ENCODE assay signal across 8 cellular contexts in the genomic region with DNA sequence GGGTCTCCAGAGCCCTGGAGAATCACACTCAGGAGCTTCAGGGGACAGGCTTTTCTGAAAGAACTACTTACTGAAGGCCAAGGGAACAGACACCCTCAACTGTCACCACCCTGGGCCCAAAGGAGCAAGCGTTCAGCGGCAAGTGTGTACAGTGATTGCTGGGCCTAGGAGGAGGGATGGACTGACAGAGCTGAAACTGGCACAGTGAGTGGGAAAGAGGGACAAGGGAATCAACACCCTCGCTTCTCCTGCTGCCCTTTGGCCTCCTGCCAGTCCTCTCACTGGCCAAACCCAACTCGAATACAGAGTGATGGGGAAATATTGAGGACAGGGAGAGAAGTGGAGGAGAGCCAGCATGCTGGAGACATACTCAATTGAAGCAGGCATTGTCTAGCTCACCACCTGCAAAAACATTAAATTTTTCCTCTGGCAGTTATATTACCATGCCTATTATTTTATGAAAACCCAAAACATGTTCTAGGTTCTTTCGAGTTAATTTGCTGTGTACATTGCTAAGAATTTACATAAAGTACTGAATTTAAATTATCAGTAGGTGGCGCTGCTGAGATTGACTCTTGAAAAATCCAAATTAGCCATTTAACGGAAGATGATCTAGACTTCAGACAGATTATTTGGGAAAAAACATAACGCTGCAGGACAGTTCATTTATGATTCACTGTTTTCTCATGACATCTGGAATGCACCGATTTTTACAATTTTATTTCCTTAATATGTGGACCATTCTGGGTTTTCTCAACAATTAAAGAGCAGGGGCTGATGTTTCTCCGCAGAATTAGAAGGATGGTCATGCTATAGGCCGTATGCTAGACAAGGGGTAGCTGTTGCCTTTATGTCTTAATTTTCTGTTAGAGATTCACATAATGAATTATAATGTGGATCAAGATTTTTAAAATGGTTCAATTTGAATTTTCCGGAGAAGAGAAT. TPM values are rescaled to one million over a fixed set of nuclear protein-coding genes. Genes with fewer than 3 reads are reported as not detected.
DNase-seq lines count a peak whose midpoint lies in the region; ATAC-seq and TF ChIP-seq lines count a peak whose summit lies in the region.

No MANE protein-coding gene starts in this region.

- H3K4me3 ChIP-seq in OCI-LY1 (ENCODE audit: low read depth, low read length, poor library complexity, severe bottlenecking) = no peak overlapping the region

- H3K36me3 Mint-ChIP-seq in endothelial cell (ENCODE audit: low read depth, unreplicated experiment) = peaks cover 3% of the 10 kb centered on the region
- no peaks in the 10 kb centered on the region for H3K36me3 Mint-ChIP-seq in naive B cell
- H3K36me3 Mint-ChIP-seq in activated CD4-positive, alpha-beta T cell treated with anti-CD3 and anti-CD28 coated beads for 36 hours (ENCODE audit: low read depth) = no peaks in the 10 kb centered on the region

- no peaks in the 10 kb centered on the region for H3K4me1 ChIP-seq in OCI-LY1 (ENCODE audit: insufficient read depth, low read length, severe bottlenecking)

- H3K27ac ChIP-seq in OCI-LY1 (ENCODE audit: low read depth, low read length, poor library complexity, severe bottlenecking) = no peak overlapping the region

- H3K79me2 ChIP-seq in OCI-LY1 (ENCODE audit: insufficient read depth, low read length) = no peaks in the 10 kb centered on the region

- H3K4me1 Mint-ChIP-seq in endothelial cell (ENCODE audit: unreplicated experiment) (peaks cover 11% of the 10 kb centered on the region), naive B cell (peaks cover 2 to 6% (median 4%) of the 10 kb centered on the region in 3 donors)
- H3K4me1 Mint-ChIP-seq in activated CD4-positive, alpha-beta T cell treated with anti-CD3 and anti-CD28 coated beads for 36 hours = peaks cover 2% of the 10 kb centered on the region

- H3K9ac ChIP-seq in OCI-LY1 (ENCODE audit: low read length) = no peak overlapping the region

- no peak overlapping the region for H3K4me3 Mint-ChIP-seq in endothelial cell (ENCODE audit: unreplicated experiment)
- H3K4me3 Mint-ChIP-seq in naive B cell = no peak overlapping the region
- H3K4me3 Mint-ChIP-seq in activated CD4-positive, alpha-beta T cell treated with anti-CD3 and anti-CD28 coated beads for 36 hours = no peak overlapping the region

- no peaks in the 10 kb centered on the region for H3K9me2 ChIP-seq in OCI-LY1 (ENCODE audit: low read depth, low read length)

- H3K4me2 ChIP-seq in OCI-LY1 (ENCODE audit: low read length) = no peak overlapping the region

- H3K27me3 Mint-ChIP-seq in endothelial cell (ENCODE audit: unreplicated experiment) (no peaks in the 10 kb centered on the region), naive B cell (no peaks in the 10 kb centered on the region)
- H3K27me3 Mint-ChIP-seq in activated CD4-positive, alpha-beta T cell treated with anti-CD3 and anti-CD28 coated beads for 36 hours = no peaks in the 10 kb centered on the region

- intact Hi-C loops in activated CD4-positive, alpha-beta T cell treated with anti-CD3 and anti-CD28 coated beads for 36 hours (cut with DNase I, micrococcal nuclease) = loop anchor here in 1 of 2 experiments (5.0 kb wide), 1 partner anchor 500 kb away; no protein-coding TSS in a partner anchor

- H3K9me3 Mint-ChIP-seq in endothelial cell (ENCODE audit: unreplicated experiment) = no peaks in the 10 kb centered on the region
- no peaks in the 10 kb centered on the region for H3K9me3 Mint-ChIP-seq in naive B cell
- no peaks in the 10 kb centered on the region for H3K9me3 Mint-ChIP-seq in activated CD4-positive, alpha-beta T cell treated with anti-CD3 and anti-CD28 coated beads for 36 hours (ENCODE audit: low read depth)

- CTCF ChIA-PET in activated CD4-positive, alpha-beta T cell treated with anti-CD3 and anti-CD28 coated beads for 36 hours (lab: Charles Lee) = interaction anchor here (1.0 to 1.6 kb wide), 6 partner anchors 8 to 118 kb away, joined by 3 to 5 read pairs (median 4); no protein-coding TSS in a partner anchor

- no peaks in the 10 kb centered on the region for H4K20me1 ChIP-seq in OCI-LY1 (ENCODE audit: insufficient read depth, low read length)

- no peaks in the 10 kb centered on the region for H3K27me3 ChIP-seq in OCI-LY1 (ENCODE audit: insufficient read depth, low read length)

- TF ChIP-seq CTCF in GM12874 (IDR thresholded peaks at IDR 0.05; ENCODE audit: insufficient read depth, low read depth, low read length) = peak; percentile 36; the same call in 1 of the 2 replicates
- TF ChIP-seq CTCF in OCI-LY1 (IDR thresholded peaks at IDR 0.05; ENCODE audit: low read length) = peak; percentile 67
- peak; percentile 84 for TF ChIP-seq CTCF in endothelial cell (IDR thresholded peaks at IDR 0.05; ENCODE audit: unreplicated experiment)

- H3K36me3 ChIP-seq in OCI-LY1 (ENCODE audit: insufficient read depth, low read length) = no peaks in the 10 kb centered on the region

- H3K9me3 ChIP-seq in OCI-LY1 (ENCODE audit: low read length) = no peaks in the 10 kb centered on the region

- H3F3A ChIP-seq in OCI-LY1 (ENCODE audit: insufficient read depth, low read length) = no peaks in the 10 kb centered on the region

- H3K27ac Mint-ChIP-seq in endothelial cell (ENCODE audit: unreplicated experiment) = no peak overlapping the region
- no peak overlapping the region for H3K27ac Mint-ChIP-seq in naive B cell
- no peak overlapping the region for H3K27ac Mint-ChIP-seq in activated CD4-positive, alpha-beta T cell treated with anti-CD3 and anti-CD28 coated beads for 36 hours

- ATAC-seq in naive B cell (ENCODE audit: low read depth in 2 of 2) = no peak
- ATAC-seq in activated CD4-positive, alpha-beta T cell treated with anti-CD3 and anti-CD28 coated beads for 36 hours = no peak
- no peak for ATAC-seq in GM21367 (IDR thresholded peaks at IDR 0.05; ENCODE audit: unreplicated experiment)

- H2AFZ ChIP-seq in OCI-LY1 (ENCODE audit: low read length) = no peak overlapping the region

- POLR2A ChIA-PET in activated CD4-positive, alpha-beta T cell treated with anti-CD3 and anti-CD28 coated beads for 36 hours (lab: Charles Lee) = no interaction called here

- DNase-seq in AG08395 (ENCODE audit: low spot score) (peak; percentile 60), endothelial cell (ENCODE audit: low spot score) (no peak), naive B cell (peak; percentile 11)
- DNase-seq in stimulated activated CD4-positive, alpha-beta T cell treated with anti-CD3 and anti-CD28 coated beads, Interleukin-4, amount 100 ng/mL, for 24 hours = no peak
- no peak for DNase-seq in activated CD4-positive, alpha-beta T cell treated with anti-CD3 and anti-CD28 coated beads for 36 hours

RNA-seq across cellular contexts. Expression of a gene that starts 14.7 kb away (rescaled TPM):
- 0.05 TPM for total RNA-seq in endothelial cell (ENCODE audit: unreplicated experiment)
- not detected for polyA plus RNA-seq in naive B cell (ENCODE audit: low read depth in 6 of 6)
- total RNA-seq in activated CD4-positive, alpha-beta T cell treated with anti-CD3 and anti-CD28 coated beads for 36 hours = under 1 TPM; 0.02 to 0.05 TPM

Comparison
In these comparisons a context has a peak if more than half of its experiments do, and no peak if none do; other contexts are left out.
1. DNase-seq: peak in AG08395 (single experiment) and naive B cell (single experiment); none in endothelial cell (single experiment), stimulated activated CD4-positive, alpha-beta T cell treated with anti-CD3 and anti-CD28 coated beads, Interleukin-4, amount 100 ng/mL, for 24 hours (single experiment) and activated CD4-positive, alpha-beta T cell treated with anti-CD3 and anti-CD28 coated beads for 36 hours (single experiment).
2. Peak in every context shown above with its lines, with median percentiles within 50 percentile points of each other: CTCF ChIP-seq.